In the genomic region with DNA sequence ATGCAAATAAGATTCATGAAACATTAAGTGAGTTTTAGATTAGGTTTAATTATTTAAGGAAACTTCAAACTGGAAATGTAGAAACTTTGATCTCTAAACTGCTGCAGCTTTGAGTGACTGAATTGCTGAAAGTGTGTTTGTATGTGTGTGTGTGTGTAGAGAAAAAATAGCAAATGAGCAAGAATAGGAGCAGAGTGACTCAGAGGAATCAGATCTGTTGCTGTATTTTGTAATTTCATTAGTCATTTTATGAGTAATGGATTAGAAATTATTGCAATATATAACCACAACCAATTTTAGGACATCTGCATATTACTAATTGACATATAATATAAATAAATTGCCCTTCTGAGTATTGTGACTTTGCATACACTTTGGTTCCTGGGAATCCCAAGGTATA, we compare ENCODE assay signal across 16 cellular contexts. TPM values are rescaled to one million over a fixed set of nuclear protein-coding genes. Genes with fewer than 3 reads are reported as not detected.
DNase-seq lines count a peak whose midpoint lies in the region; FAIRE-seq and TF ChIP-seq lines count a peak whose summit lies in the region.
"Had no signal": no experiment of that assay in that cellular context is flagged by ENCODE, and none has a peak within 500 bp of the region (broad histone marks: within the 10 kb centered on the region; RNA-seq: fewer than 3 reads in every experiment).

No MANE protein-coding gene starts in this region.

- DNase-seq in AG08395 (ENCODE audit: low spot score) (peak; percentile 60), HCEC 1CT (peak; percentile 98), amniotic stem cell (lab: John Stamatoyannopoulos, UW) (peak; percentile 73), foreskin fibroblast (peak; percentile 83 to 89), NCI-H146 (lab: John Stamatoyannopoulos, UW) (no peak), putamen (ENCODE audit: low spot score) (no peak), SKM-1 (lab: John Stamatoyannopoulos, UW; ENCODE audit: unreplicated experiment) (no peak), kidney (no peak)
- DNase-seq: ACHN, midbrain, tibial artery had no signal

- no peaks in the 10 kb centered on the region for H3K4me1 ChIP-seq in kidney (ENCODE audit: control insufficient read depth in 1 of 2, insufficient read depth in 1 of 2, low read depth in 1 of 2, low read length in 2 of 2)
- H3K4me1 ChIP-seq: parathyroid adenoma, tibial artery had no signal

- no peak for TF ChIP-seq CTCF in foreskin fibroblast (IDR thresholded peaks at IDR 0.05; ENCODE audit: low read depth, low read length)
- no peak for TF ChIP-seq CTCF in kidney (IDR thresholded peaks at IDR 0.05; ENCODE audit: borderline replicate concordance, extremely low read depth, insufficient read depth)

- H3K36me3 ChIP-seq in kidney (ENCODE audit: control insufficient read depth in 1 of 2, insufficient read depth in 2 of 2, low read length in 2 of 2), result no peaks in the 10 kb centered on the region
- H3K36me3 ChIP-seq: esophagus muscularis mucosa, tibial artery had no signal

- no peak overlapping the region for H3K27ac ChIP-seq in kidney (ENCODE audit: low read depth in 2 of 2, low read length in 2 of 2)
- H3K27ac ChIP-seq: esophagus muscularis mucosa, parathyroid adenoma, tibial artery had no signal

- H3K4me3 ChIP-seq in foreskin fibroblast (ENCODE audit: low read depth in 1 of 2, low read length in 2 of 2) (no peak overlapping the region), kidney (ENCODE audit: low read length in 2 of 2) (no peak overlapping the region)
- H3K4me3 ChIP-seq: esophagus muscularis mucosa, tibial artery had no signal

- intact Hi-C loops in kidney (cut with DNase I), result no loop called here

- no peak for FAIRE-seq in kidney (lab: Jason Lieb, UNC)
- FAIRE-seq: GM12892, GM19239, HTR-8/SVneo had no signal

- no peaks in the 10 kb centered on the region for H3K9me3 ChIP-seq in kidney (ENCODE audit: control insufficient read depth in 1 of 2, low read length in 2 of 2)
- H3K9me3 ChIP-seq: esophagus muscularis mucosa, tibial artery had no signal

- H3K9ac ChIP-seq in kidney (ENCODE audit: low read length in 2 of 2), result no peak overlapping the region
- H3K9ac ChIP-seq: parathyroid adenoma had no signal

RNA-seq across cellular contexts. Expression of a gene that starts 52.8 kb away (rescaled TPM):
- total RNA-seq in kidney, result 16.5 TPM
- 3.7 TPM for polyA plus RNA-seq in kidney (ENCODE audit: insufficient read depth, low read depth, low replicate concordance)

Comparison
In these comparisons a context has a peak if more than half of its experiments do, and no peak if none do; other contexts are left out.
1. DNase-seq: peak in AG08395 (single experiment), HCEC 1CT (single experiment), amniotic stem cell (single experiment) and foreskin fibroblast (2 of 2); none in NCI-H146 (single experiment), putamen (single experiment), SKM-1 (single experiment) and kidney (single experiment).